ENCODE assay signal across 1 cellular context in genomic region chr5:107549567-107549966, GRCh38.
TF ChIP-seq lines count a peak whose summit lies in the region.

No MANE protein-coding gene starts in this region.

TF ChIP-seq in IMR-90, 13 proteins besides CTCF, POLR2A, EP300 and RAD21 (continued from another document):
- TF ChIP-seq NFE2L2 (IDR thresholded peaks at IDR 0.05; ENCODE audit: low read depth, low read length): no peak
- no peak for TF ChIP-seq FOS (IDR thresholded peaks at IDR 0.05; ENCODE audit: low read depth, low read length)
- no peak for TF ChIP-seq RFX5 (IDR thresholded peaks at IDR 0.05; ENCODE audit: low read depth, low read length)
- TF ChIP-seq CEBPB (IDR thresholded peaks at IDR 0.05; ENCODE audit: low read depth, low read length): no peak
TF ChIP-seq in IMR-90: peak in this region for 0.
